Comparison of ENCODE assay signal across 13 cellular contexts in genomic region chr6:143965503-143966171, GRCh38. TPM values are rescaled to one million over a fixed set of nuclear protein-coding genes. Genes with fewer than 3 reads are reported as not detected.
DNase-seq lines count a peak whose midpoint lies in the region; ATAC-seq and TF ChIP-seq lines count a peak whose summit lies in the region.
"Had no signal": no experiment of that assay in that cellular context is flagged by ENCODE, and none has a peak within 500 bp of the region (broad histone marks: within the 10 kb centered on the region; RNA-seq: fewer than 3 reads in every experiment).

No MANE protein-coding gene starts in this region.

- H3K27ac ChIP-seq in brain microvascular endothelial cell, result no peak overlapping the region
- no peak overlapping the region for H3K27ac ChIP-seq in SJCRH30
- H3K27ac ChIP-seq: coronary artery had no signal

- H3K9me3 ChIP-seq in mucosa of descending colon (no peaks in the 10 kb centered on the region), SJCRH30 (replicated peaks) (no peaks in the 10 kb centered on the region)

- H3K36me3 ChIP-seq in brain microvascular endothelial cell (replicated peaks), result no peaks in the 10 kb centered on the region
- H3K36me3 ChIP-seq in mucosa of descending colon (ENCODE audit: low read depth), result no peaks in the 10 kb centered on the region
- H3K36me3 ChIP-seq in SJCRH30, result peaks cover 12% of the 10 kb centered on the region

- H3K4me3 ChIP-seq in brain microvascular endothelial cell (ENCODE audit: low read depth, low read length) (no peak overlapping the region), mucosa of descending colon (no peak overlapping the region), SJCRH30 (no peak overlapping the region)
- H3K4me3 ChIP-seq: coronary artery had no signal

- peak; percentile 27 for ATAC-seq in mucosa of descending colon
- ATAC-seq: stimulated activated naive B cell treated with anti-CD40 and anti-IgM and Interleukin-4, amounts not matched to agents 10 μg/mL and 1 μg/mL and 100 μg/mL, for 72 hours had no signal

- H3K4me1 ChIP-seq in mucosa of descending colon (ENCODE audit: low read depth), result no peaks in the 10 kb centered on the region
- H3K4me1 ChIP-seq in SJCRH30, result peaks cover 37% of the 10 kb centered on the region

- DNase-seq in GDM1 (lab: John Stamatoyannopoulos, UW) (peak; percentile 48), LHCN-M2 (ENCODE audit: low read depth) (peak; percentile 66), brain microvascular endothelial cell (peak; percentile 47), mucosa of descending colon (no peak), head of caudate nucleus (no peak), SJCRH30 (no peak), SW 1271 (lab: John Stamatoyannopoulos, UW) (no peak)
- DNase-seq in effector CD4-positive, alpha-beta T cell, result no peak
- DNase-seq: naive B cell; NCI-H1092; stimulated activated CD4-positive, alpha-beta T cell treated with anti-CD3 and anti-CD28 coated beads, Interleukin-15, amount 100 ng/mL, for 24 hours; stimulated activated naive B cell treated with anti-CD40 and anti-IgM and Interleukin-4, amounts not matched to agents 10 μg/mL and 1 μg/mL and 100 μg/mL, for 72 hours had no signal

- intact Hi-C loops in mucosa of descending colon (cut with DNase I, micrococcal nuclease) (no loop called here), head of caudate nucleus (cut with DNase I) (no loop called here)

- in situ Hi-C loops in brain microvascular endothelial cell (cut with HindIII; ENCODE audit: low pct_ligation_motif_present, low sequenced_read_pairs), result no loop called here

- H3K27me3 ChIP-seq in brain microvascular endothelial cell (replicated peaks) (no peaks in the 10 kb centered on the region), SJCRH30 (no peaks in the 10 kb centered on the region)

- TF ChIP-seq CTCF in brain microvascular endothelial cell (IDR thresholded peaks at IDR 0.05; ENCODE audit: low read depth, low read length, missing control alignments) (no peak), mucosa of descending colon (IDR thresholded peaks at IDR 0.05) (no peak)

RNA-seq across cellular contexts. Expression of gene PLAGL1, which starts 42.4 kb away (rescaled TPM):
- total RNA-seq in LHCN-M2 (2014; rRNA removed), result 9.2 and 13.7 TPM in 2 replicates
- polyA plus RNA-seq in LHCN-M2 (2012), result 10.5 TPM
- 10 to 100 TPM; 25.4 to 49.5 (median 46.0) TPM for total RNA-seq in mucosa of descending colon
- total RNA-seq in SJCRH30 (2014; rRNA removed; shearing (Covaris generic)), result 66.5 and 77.2 TPM in 2 replicates

Comparison
In these comparisons a context has a peak if more than half of its experiments do, and no peak if none do; other contexts are left out.
1. DNase-seq: peak in GDM1 (single experiment), LHCN-M2 (single experiment) and brain microvascular endothelial cell (single experiment); none in mucosa of descending colon (0 of 3), head of caudate nucleus (0 of 42), effector CD4-positive, alpha-beta T cell (single experiment), SJCRH30 (0 of 2) and SW 1271 (0 of 2).